22 cellular contexts compared by ENCODE assay signal in the genomic region with DNA sequence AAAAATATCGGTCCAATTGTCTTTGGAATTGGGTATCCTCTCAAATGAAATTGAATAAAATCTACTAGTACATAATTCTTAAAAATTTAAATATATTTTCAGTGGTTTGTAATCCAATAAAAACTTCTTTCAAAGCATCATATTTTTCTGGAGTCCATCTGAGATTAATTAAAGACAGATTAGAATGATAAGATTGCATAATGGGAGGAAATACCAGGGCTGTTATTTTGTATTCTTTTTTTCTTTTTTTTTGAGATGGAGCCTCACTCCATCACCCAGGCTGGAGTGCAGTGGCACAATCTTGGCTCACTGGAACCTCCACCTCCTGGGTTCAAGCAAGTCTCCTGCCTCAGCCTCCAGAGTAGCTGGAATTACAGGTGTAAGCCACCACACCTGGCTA.
"Had no signal": no experiment of that assay in that cellular context is flagged by ENCODE, and none has a peak within 500 bp of the region (broad histone marks: within the 10 kb centered on the region; RNA-seq: fewer than 3 reads in every experiment).

No MANE protein-coding gene starts in this region.

- ATAC-seq: activated CD8-positive, alpha-beta T cell treated with anti-CD3 and anti-CD28 coated beads for 36 hours; activated naive CD8-positive, alpha-beta T cell treated with anti-CD3 and anti-CD28 coated beads, Interleukin-2, amount 50 U/mL, for 24 hours; activated T-cell treated with anti-CD3 and anti-CD28 coated beads, Interleukin-2, amount 50 U/mL, for 4 hours; activated T-helper 17 cell treated with anti-CD3 and anti-CD28 coated beads, Interleukin-2, amount 50 U/mL, for 72 hours; heart left ventricle; left lung; mucosa of descending colon; natural killer cell treated with Interleukin-12 subunit alpha and Interleukin-12 subunit beta and Interleukin-15 and Interleukin-18, amount 100 ng/mL, for 72 hours; right cardiac atrium; T-helper 17 cell had no signal

- H3K36me3 ChIP-seq: breast epithelium, esophagus muscularis mucosa, heart left ventricle, left lung, spleen, tibial nerve had no signal

- H3K4me1 ChIP-seq: breast epithelium, left lung, spleen had no signal

- H3K9me3 ChIP-seq: breast epithelium, esophagus muscularis mucosa, heart left ventricle, left lung, mucosa of descending colon, spleen, tibial nerve had no signal

- H3K27ac ChIP-seq: esophagus muscularis mucosa, heart left ventricle, left lung, spleen had no signal

- H3K27me3 ChIP-seq: breast epithelium, esophagus muscularis mucosa, heart left ventricle, left lung, spleen, tibial nerve had no signal

- H3K4me3 ChIP-seq: breast epithelium, esophagus muscularis mucosa, heart left ventricle, left lung, lung, mucosa of descending colon, spleen, tibial nerve had no signal

- DNase-seq: activated CD4-positive, alpha-beta T cell treated with anti-CD3 and anti-CD28 coated beads, Interleukin-2, amount 10 ng/mL, durations not matched to agents 7 days and 5 days; activated CD4-positive, CD25-positive, alpha-beta regulatory T cell treated with anti-CD3 and anti-CD28 coated beads, Interleukin-2, amount 50 U/mL, for 72 hours; activated CD8-positive, alpha-beta T cell treated with anti-CD3 and anti-CD28 coated beads for 36 hours; activated naive CD8-positive, alpha-beta T cell treated with anti-CD3 and anti-CD28 coated beads, Interleukin-2, amount 50 U/mL, for 24 hours; activated T-cell treated with anti-CD3 and anti-CD28 coated beads, Interleukin-2, amount 50 U/mL, for 4 hours; central memory CD4-positive, alpha-beta T cell; endodermal cell; heart left ventricle; left lung; mucosa of descending colon; posterior cingulate gyrus; right cardiac atrium; spleen; stimulated activated naive CD4-positive, alpha-beta T cell; T-helper 17 cell; T1000 had no signal
